Comparison of ENCODE assay signal across 8 cellular contexts in the genomic region with DNA sequence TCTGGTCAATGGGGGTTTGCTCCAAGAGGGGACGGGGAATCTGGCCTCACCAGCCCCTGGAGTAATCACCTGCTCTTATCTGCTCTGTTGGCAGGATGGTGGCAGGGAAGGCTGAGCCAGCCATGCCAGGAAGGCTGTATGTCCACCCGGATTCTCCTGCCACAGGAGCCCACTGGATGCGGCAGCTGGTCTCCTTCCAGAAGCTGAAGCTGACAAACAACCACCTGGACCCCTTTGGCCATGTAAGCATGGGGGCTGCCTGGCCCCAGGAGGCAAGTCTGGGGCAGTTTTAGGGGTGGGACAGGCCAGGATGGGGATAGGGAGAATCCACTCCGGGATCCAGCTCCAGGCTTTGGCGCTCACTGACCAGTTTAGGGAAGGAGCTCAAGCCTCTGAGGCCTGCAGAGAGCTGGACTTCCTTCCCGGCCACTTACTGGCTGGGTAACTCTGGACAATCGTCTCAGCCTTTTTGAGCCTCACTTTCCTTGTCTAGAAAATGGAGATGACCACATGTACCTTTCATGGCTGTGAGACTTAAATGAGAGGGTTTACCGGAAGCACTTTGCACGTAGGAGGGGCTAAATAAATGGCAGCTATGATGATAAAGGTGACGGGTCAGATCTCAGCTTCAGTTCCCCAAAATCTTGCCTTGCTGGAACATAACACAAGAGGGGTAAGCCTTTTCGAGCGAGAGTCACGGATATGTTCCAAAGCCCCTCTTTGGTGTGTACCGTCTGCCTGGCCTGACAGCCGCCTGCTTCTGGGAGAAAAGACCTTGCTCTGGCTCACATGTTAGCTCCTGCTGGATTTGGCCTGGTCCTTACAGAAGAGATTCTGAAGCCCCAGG. TPM values are rescaled to one million over a fixed set of nuclear protein-coding genes. Genes with fewer than 3 reads are reported as not detected.
DNase-seq lines count a peak whose midpoint lies in the region; ATAC-seq, FAIRE-seq and TF ChIP-seq lines count a peak whose summit lies in the region.

No MANE protein-coding gene starts in this region.

- no peak overlapping the region for H3K27ac Mint-ChIP-seq in WTC11
- no peak overlapping the region for H3K27ac Mint-ChIP-seq in natural killer cell

- intact Hi-C loops in natural killer cell (cut with micrococcal nuclease) = no loop called here

- no peaks in the 10 kb centered on the region for H3K9me3 Mint-ChIP-seq in WTC11
- H3K9me3 Mint-ChIP-seq in natural killer cell = no peaks in the 10 kb centered on the region

- no peak for TF ChIP-seq CTCF in WTC11 (IDR thresholded peaks at IDR 0.05)
- no peak for TF ChIP-seq CTCF in D721Med (IDR thresholded peaks at IDR 0.05; ENCODE audit: insufficient read depth, missing control alignments)
- no peak for TF ChIP-seq CTCF in natural killer cell (IDR thresholded peaks at IDR 0.05)

- ATAC-seq in WTC11 = peak; percentile 70
- ATAC-seq in HG03196 (IDR thresholded peaks at IDR 0.05; ENCODE audit: unreplicated experiment) = no peak
- no peak for ATAC-seq in natural killer cell

- H3K27me3 Mint-ChIP-seq in WTC11 (ENCODE audit: low read depth) = peaks cover 82% of the 10 kb centered on the region
- H3K27me3 Mint-ChIP-seq in natural killer cell (ENCODE audit: low read depth in 2 of 2) = peaks cover 17 to 31% of the 10 kb centered on the region in 2 donors

- FAIRE-seq in D721Med (lab: Jason Lieb, UNC) = no peak

- DNase-seq in AML-193 (lab: John Stamatoyannopoulos, UW) (peak; percentile 31 to 39), HuH-7.5 (ENCODE audit: low spot score) (peak; percentile 95), WTC11 (ENCODE audit: low spot score) (peak; percentile 79), iris pigment epithelial cell (ENCODE audit: low read depth) (peak; percentile 39), DMS153 (lab: John Stamatoyannopoulos, UW) (no peak), D721Med (ENCODE audit: insufficient read length, low spot score) (no peak), natural killer cell (no peak)

- peaks cover 19% of the 10 kb centered on the region for H3K4me1 Mint-ChIP-seq in WTC11
- peaks cover 0 to 6% of the 10 kb centered on the region in 2 donors for H3K4me1 Mint-ChIP-seq in natural killer cell

- POLR2A ChIA-PET in WTC11 (lab: Charles Lee) = interaction anchor here (0.8 to 1.5 kb wide), 2 partner anchors 9 to 14 kb away, joined by 3 to 4 read pairs; no protein-coding TSS in a partner anchor

- CTCF ChIA-PET in WTC11 (lab: Charles Lee) = interaction anchor here (0.6 to 3.0 kb wide), 20 partner anchors 9 to 107 kb away, joined by 3 to 39 read pairs (median 6); no protein-coding TSS in a partner anchor

- no peaks in the 10 kb centered on the region for H3K36me3 Mint-ChIP-seq in WTC11
- H3K36me3 Mint-ChIP-seq in natural killer cell = no peaks in the 10 kb centered on the region

- peak overlapping the region; percentile 37; the same call in 1 of the 2 replicates for H3K4me3 Mint-ChIP-seq in WTC11
- no peak overlapping the region for H3K4me3 Mint-ChIP-seq in natural killer cell

TF ChIP-seq in WTC11, 78 proteins besides CTCF, POLR2A, EP300 and RAD21:
- TF ChIP-seq PRRX2 (CRISPR knock-in tag; IDR thresholded peaks at IDR 0.05) (no peak), CBFB (CRISPR knock-in tag; IDR thresholded peaks at IDR 0.05; ENCODE audit: low read depth) (no peak), ETV6 (CRISPR knock-in tag; IDR thresholded peaks at IDR 0.05) (peak; percentile 36; the same call in 1 of the 2 replicates)
- TF ChIP-seq, protein P1, sequence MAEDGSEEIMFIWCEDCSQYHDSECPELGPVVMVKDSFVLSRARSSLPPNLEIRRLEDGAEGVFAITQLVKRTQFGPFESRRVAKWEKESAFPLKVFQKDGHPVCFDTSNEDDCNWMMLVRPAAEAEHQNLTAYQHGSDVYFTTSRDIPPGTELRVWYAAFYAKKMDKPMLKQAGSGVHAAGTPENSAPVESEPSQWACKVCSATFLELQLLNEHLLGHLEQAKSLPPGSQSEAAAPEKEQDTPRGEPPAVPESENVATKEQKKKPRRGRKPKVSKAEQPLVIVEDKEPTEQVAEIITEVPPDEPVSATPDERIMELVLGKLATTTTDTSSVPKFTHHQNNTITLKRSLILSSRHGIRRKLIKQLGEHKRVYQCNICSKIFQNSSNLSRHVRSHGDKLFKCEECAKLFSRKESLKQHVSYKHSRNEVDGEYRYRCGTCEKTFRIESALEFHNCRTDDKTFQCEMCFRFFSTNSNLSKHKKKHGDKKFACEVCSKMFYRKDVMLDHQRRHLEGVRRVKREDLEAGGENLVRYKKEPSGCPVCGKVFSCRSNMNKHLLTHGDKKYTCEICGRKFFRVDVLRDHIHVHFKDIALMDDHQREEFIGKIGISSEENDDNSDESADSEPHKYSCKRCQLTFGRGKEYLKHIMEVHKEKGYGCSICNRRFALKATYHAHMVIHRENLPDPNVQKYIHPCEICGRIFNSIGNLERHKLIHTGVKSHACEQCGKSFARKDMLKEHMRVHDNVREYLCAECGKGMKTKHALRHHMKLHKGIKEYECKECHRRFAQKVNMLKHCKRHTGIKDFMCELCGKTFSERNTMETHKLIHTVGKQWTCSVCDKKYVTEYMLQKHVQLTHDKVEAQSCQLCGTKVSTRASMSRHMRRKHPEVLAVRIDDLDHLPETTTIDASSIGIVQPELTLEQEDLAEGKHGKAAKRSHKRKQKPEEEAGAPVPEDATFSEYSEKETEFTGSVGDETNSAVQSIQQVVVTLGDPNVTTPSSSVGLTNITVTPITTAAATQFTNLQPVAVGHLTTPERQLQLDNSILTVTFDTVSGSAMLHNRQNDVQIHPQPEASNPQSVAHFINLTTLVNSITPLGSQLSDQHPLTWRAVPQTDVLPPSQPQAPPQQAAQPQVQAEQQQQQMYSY (CRISPR knock-in tag; IDR thresholded peaks at IDR 0.05) = peak; percentile 99

RNA-seq across cellular contexts. Expression of a gene that starts 15.4 kb away (rescaled TPM):
- total RNA-seq in WTC11 (2021) (not detected in 3 replicates), natural killer cell (not detected)

Comparison
In these comparisons a context has a peak if more than half of its experiments do, and no peak if none do; other contexts are left out.
1. DNase-seq: peak in AML-193 (2 of 2), HuH-7.5 (single experiment), WTC11 (single experiment) and iris pigment epithelial cell (single experiment); none in DMS153 (single experiment), D721Med (single experiment) and natural killer cell (single experiment).